ENCODE assay signal across 24 cellular contexts in genomic region chr7:99843808-99844207, GRCh38. TPM values are rescaled to one million over a fixed set of nuclear protein-coding genes. Genes with fewer than 3 reads are reported as not detected.
A peak's percentile ranks its signal among the peaks of the same experiment; 100 is the strongest.
DNase-seq lines count a peak whose midpoint lies in the region; ATAC-seq lines count a peak whose summit lies in the region.
"Had no signal": no experiment of that assay in that cellular context is flagged by ENCODE, and none has a peak within 500 bp of the region (broad histone marks: within the 10 kb centered on the region; RNA-seq: fewer than 3 reads in every experiment).

No MANE protein-coding gene starts in this region.

- H3K4me3 ChIP-seq in H7 (ENCODE audit: insufficient read depth, low read depth, low read length): no peak overlapping the region
- H3K4me3 ChIP-seq: breast epithelium, coronary artery, hepatocyte, sigmoid colon had no signal

- DNase-seq in AG20443 (ENCODE audit: low spot score) (peak; percentile 24), HuH-7 (ENCODE audit: low spot score) (peak; percentile 31), amniotic epithelial cell (ENCODE audit: low read depth) (peak; percentile 78), kidney tubule cell (ENCODE audit: low spot score) (peak; percentile 13), occipital lobe (lab: John Stamatoyannopoulos, UW) (no peak), H7 (no peak)
- DNase-seq: ACHN; activated CD4-positive, CD25-positive, alpha-beta regulatory T cell treated with anti-CD3 and anti-CD28 coated beads, Interleukin-2, amount 50 U/mL, for 72 hours; activated CD8-positive, alpha-beta T cell treated with anti-CD3 and anti-CD28 coated beads for 36 hours; activated T-cell treated with anti-CD3 and anti-CD28 coated beads, Interleukin-2, amount 50 U/mL, for 1 hour; GDM1; MM.1S; nephron progenitor cell; posterior cingulate gyrus; sigmoid colon had no signal

- no peaks in the 10 kb centered on the region for H3K36me3 ChIP-seq in H7 (replicated peaks; ENCODE audit: control insufficient read depth, insufficient read depth, low read length)
- H3K36me3 ChIP-seq: breast epithelium, sigmoid colon had no signal

- ATAC-seq in GM18511 (IDR thresholded peaks at IDR 0.05; ENCODE audit: unreplicated experiment) (no peak), GM21367 (IDR thresholded peaks at IDR 0.05; ENCODE audit: unreplicated experiment) (no peak)
- ATAC-seq: activated CD8-positive, alpha-beta T cell treated with anti-CD3 and anti-CD28 coated beads for 36 hours; Right ventricle myocardium inferior had no signal

- no peaks in the 10 kb centered on the region for H3K27me3 ChIP-seq in H7 (ENCODE audit: control insufficient read depth, insufficient read depth, low read length)
- H3K27me3 ChIP-seq: breast epithelium, hepatocyte, sigmoid colon had no signal

RNA-seq across cellular contexts. Expression of gene CYP3A43, which starts 16.0 kb away (rescaled TPM):
- 0.78 TPM for total RNA-seq in occipital lobe
- total RNA-seq in H7 (2014; rRNA removed; shearing (Covaris generic)): 0.48 TPM in 1 of 2 replicates, not detected in the other
- total RNA-seq: activated CD8-positive, alpha-beta T cell treated with anti-CD3 and anti-CD28 coated beads for 36 hours; breast epithelium; fibroblast of villous mesenchyme; mononuclear cell; Right ventricle myocardium inferior; urinary bladder had no signal

RNA-seq across cellular contexts. Expression of gene OR2AE1, which starts 33.0 kb away (rescaled TPM):
- total RNA-seq in occipital lobe: not detected
- not detected in 2 replicates for total RNA-seq in H7 (2014; rRNA removed; shearing (Covaris generic))
- total RNA-seq: activated CD8-positive, alpha-beta T cell treated with anti-CD3 and anti-CD28 coated beads for 36 hours; fibroblast of villous mesenchyme; hepatocyte; mononuclear cell; Right ventricle myocardium inferior; sigmoid colon; urinary bladder had no signal

RNA-seq across cellular contexts. Expression of gene CYP3A4, which starts 59.8 kb away (rescaled TPM):
- not detected for total RNA-seq in occipital lobe
- total RNA-seq in H7 (2014; rRNA removed; shearing (Covaris generic)): not detected in 2 replicates
- total RNA-seq: activated CD8-positive, alpha-beta T cell treated with anti-CD3 and anti-CD28 coated beads for 36 hours; fibroblast of villous mesenchyme; mononuclear cell; Right ventricle myocardium inferior; sigmoid colon; urinary bladder had no signal

Comparison
In these comparisons a context has a peak if more than half of its experiments do, and no peak if none do; other contexts are left out.
1. DNase-seq: peak in AG20443 (single experiment), HuH-7 (single experiment), amniotic epithelial cell (single experiment) and kidney tubule cell (single experiment); none in occipital lobe (single experiment) and H7 (single experiment).